8 cellular contexts compared by ENCODE assay signal in the genomic region with DNA sequence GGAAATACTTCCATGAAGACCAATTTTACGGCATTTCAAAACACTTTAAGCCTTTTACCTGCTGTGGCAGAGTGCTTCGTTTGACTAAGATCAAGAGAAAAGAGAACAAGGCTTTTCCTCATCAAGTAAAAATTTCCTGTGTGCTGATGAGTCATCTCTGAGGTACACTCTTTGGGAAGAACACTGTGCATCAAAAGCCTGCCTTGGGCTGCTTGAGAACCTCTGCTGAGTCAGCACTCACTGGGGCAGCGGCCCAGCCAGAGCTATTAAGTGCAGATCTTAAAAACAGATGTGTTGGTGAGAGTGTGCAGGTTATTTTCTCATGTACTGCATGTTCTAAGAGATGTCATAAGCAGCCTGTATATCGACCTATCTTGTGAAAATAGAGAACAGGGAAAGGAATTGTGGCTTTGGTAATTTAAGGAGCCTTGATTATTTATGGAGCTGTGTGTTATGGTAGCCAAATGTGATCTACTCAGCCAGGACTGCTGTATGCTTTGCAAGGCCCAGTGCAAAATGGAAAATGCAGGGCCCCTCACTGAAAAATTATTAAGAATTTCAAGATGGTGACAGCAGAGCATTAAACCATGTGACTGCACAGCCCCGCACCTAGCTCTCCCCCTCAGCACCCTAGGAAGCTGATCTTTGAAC.
DNase-seq lines count a peak whose midpoint lies in the region; ATAC-seq, FAIRE-seq and TF ChIP-seq lines count a peak whose summit lies in the region.

No MANE protein-coding gene starts in this region.

- TF ChIP-seq POLR2A in esophagus squamous epithelium (IDR thresholded peaks at IDR 0.05) = no peak
- no peak for TF ChIP-seq POLR2A in GM12892 (IDR thresholded peaks at IDR 0.05; ENCODE audit: low read depth, low read length)

- no peaks in the 10 kb centered on the region for H3K36me3 ChIP-seq in HAP-1 (replicated peaks)
- H3K36me3 ChIP-seq in esophagus squamous epithelium = peaks cover 0 to 4% (median 0%) of the 10 kb centered on the region in 3 donors

- in situ Hi-C loops in HAP-1 (cut with MboI; ENCODE audit: low sequenced_read_pairs) (loop anchor here (10.0 kb wide), 1 partner anchor 63 kb away; no protein-coding TSS in a partner anchor), GM13977 (cut with MboI; ENCODE audit: low pct_unique_long_range_greater_than_20kb, low sequenced_read_pairs, unreplicated experiment) (no loop called here)

- intact Hi-C loops in esophagus squamous epithelium (cut with DNase I) = no loop called here

- 42 to 54% methylated on average over 5 of the region's 5 CpGs for WGBS in esophagus squamous epithelium, 2 donors

- peak overlapping the region; percentile 81 for H3K27ac ChIP-seq in AG04450 (ENCODE audit: low read depth, low read length)
- H3K27ac ChIP-seq in esophagus squamous epithelium = peak overlapping the region; percentile 61 to 84 (median 63)

- H3K9me3 ChIP-seq in AG04450 (ENCODE audit: control insufficient read depth, insufficient read depth, low read length) (no peaks in the 10 kb centered on the region), HAP-1 (no peaks in the 10 kb centered on the region), esophagus squamous epithelium (no peaks in the 10 kb centered on the region)

- POLR2A ChIA-PET in AG04450 (lab: Yijun Ruan, JAX) = interaction anchor here (0.5 to 1.3 kb wide), 3 partner anchors 11 to 453 kb away, joined by 3 to 13 read pairs (median 4); no protein-coding TSS in a partner anchor

- H3K27me3 ChIP-seq in AG04450 (ENCODE audit: control insufficient read depth, insufficient read depth, low read length) (no peaks in the 10 kb centered on the region), HAP-1 (ENCODE audit: low read depth) (no peaks in the 10 kb centered on the region), esophagus squamous epithelium (no peaks in the 10 kb centered on the region)

- no peak for FAIRE-seq in GM12892 (lab: Jason Lieb, UNC)

- H3K4me3 ChIP-seq in AG04450 (ENCODE audit: low read depth, low read length) (no peak overlapping the region), HAP-1 (no peak overlapping the region), esophagus squamous epithelium (peak overlapping the region in 1 of 4 donors; percentile 13)

- ATAC-seq in SK-N-SH treated with all-trans-retinoic acid at 6 μM for 48 hours = peak; percentile 90

- DNase-seq in AG04450 (ENCODE audit: low read depth, low spot score) (peak; percentile 89), HAP-1 (ENCODE audit: low spot score in 2 of 2) (peak; percentile 29 to 57), esophagus squamous epithelium (lab: John Stamatoyannopoulos, UW) (no peak), occipital lobe (lab: John Stamatoyannopoulos, UW) (peak; percentile 26), germinal center (ENCODE audit: low spot score) (no peak), GM13977 (ENCODE audit: low spot score) (no peak), GM12892 (ENCODE audit: insufficient read length) (no peak)

- TF ChIP-seq CTCF in AG04450 (IDR thresholded peaks at IDR 0.05; ENCODE audit: low read depth, low read length) = no peak
- no peak for TF ChIP-seq CTCF in esophagus squamous epithelium (IDR thresholded peaks at IDR 0.05)
- TF ChIP-seq CTCF in GM13977 (IDR thresholded peaks at IDR 0.05; ENCODE audit: extremely low read depth, insufficient read depth, missing control alignments) = no peak

- peaks cover 40% of the 10 kb centered on the region for H3K4me1 ChIP-seq in HAP-1
- peaks cover 11 to 51% (median 20%) of the 10 kb centered on the region in 3 donors for H3K4me1 ChIP-seq in esophagus squamous epithelium

- CTCF ChIA-PET in AG04450 (lab: Charles Lee) = interaction anchor here (0.6 to 4.1 kb wide), 13 partner anchors 11 to 520 kb away, joined by 3 to 20 read pairs (median 3); no protein-coding TSS in a partner anchor

TF ChIP-seq in SK-N-SH treated with all-trans-retinoic acid at 6 μM for 48 hours, 23 proteins besides CTCF, POLR2A, EP300 and RAD21:
- TF ChIP-seq ISL1 (CRISPR knock-in tag; IDR thresholded peaks at IDR 0.05) = peak; percentile 88
- TF ChIP-seq, protein P1, sequence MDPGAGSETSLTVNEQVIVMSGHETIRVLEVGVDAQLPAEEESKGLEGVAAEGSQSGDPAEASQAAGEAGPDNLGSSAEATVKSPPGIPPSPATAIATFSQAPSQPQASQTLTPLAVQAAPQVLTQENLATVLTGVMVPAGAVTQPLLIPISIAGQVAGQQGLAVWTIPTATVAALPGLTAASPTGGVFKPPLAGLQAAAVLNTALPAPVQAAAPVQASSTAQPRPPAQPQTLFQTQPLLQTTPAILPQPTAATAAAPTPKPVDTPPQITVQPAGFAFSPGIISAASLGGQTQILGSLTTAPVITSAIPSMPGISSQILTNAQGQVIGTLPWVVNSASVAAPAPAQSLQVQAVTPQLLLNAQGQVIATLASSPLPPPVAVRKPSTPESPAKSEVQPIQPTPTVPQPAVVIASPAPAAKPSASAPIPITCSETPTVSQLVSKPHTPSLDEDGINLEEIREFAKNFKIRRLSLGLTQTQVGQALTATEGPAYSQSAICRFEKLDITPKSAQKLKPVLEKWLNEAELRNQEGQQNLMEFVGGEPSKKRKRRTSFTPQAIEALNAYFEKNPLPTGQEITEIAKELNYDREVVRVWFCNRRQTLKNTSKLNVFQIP (CRISPR knock-in tag; IDR thresholded peaks at IDR 0.05; ENCODE audit: borderline replicate concordance, low read depth) = no peak
- TF ChIP-seq, protein P2, sequence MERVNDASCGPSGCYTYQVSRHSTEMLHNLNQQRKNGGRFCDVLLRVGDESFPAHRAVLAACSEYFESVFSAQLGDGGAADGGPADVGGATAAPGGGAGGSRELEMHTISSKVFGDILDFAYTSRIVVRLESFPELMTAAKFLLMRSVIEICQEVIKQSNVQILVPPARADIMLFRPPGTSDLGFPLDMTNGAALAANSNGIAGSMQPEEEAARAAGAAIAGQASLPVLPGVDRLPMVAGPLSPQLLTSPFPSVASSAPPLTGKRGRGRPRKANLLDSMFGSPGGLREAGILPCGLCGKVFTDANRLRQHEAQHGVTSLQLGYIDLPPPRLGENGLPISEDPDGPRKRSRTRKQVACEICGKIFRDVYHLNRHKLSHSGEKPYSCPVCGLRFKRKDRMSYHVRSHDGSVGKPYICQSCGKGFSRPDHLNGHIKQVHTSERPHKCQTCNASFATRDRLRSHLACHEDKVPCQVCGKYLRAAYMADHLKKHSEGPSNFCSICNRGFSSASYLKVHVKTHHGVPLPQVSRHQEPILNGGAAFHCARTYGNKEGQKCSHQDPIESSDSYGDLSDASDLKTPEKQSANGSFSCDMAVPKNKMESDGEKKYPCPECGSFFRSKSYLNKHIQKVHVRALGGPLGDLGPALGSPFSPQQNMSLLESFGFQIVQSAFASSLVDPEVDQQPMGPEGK (CRISPR knock-in tag; IDR thresholded peaks at IDR 0.05; ENCODE audit: borderline replicate concordance) = peak; percentile 72; the same call in 1 of the 2 replicates
- peak; percentile 20; the same call in 1 of the 2 replicates for TF ChIP-seq ZC3H10 (CRISPR knock-in tag; IDR thresholded peaks at IDR 0.05)
- no peak for TF ChIP-seq PPARA (CRISPR knock-in tag; IDR thresholded peaks at IDR 0.05; ENCODE audit: borderline replicate concordance)
- 0 out of 2 replicates have a peak, but pooled peaks have one; percentile 17 for TF ChIP-seq TOX (CRISPR knock-in tag; IDR thresholded peaks at IDR 0.05; ENCODE audit: borderline replicate concordance)
TF ChIP-seq in SK-N-SH treated with all-trans-retinoic acid at 6 μM for 48 hours: peak in this region for 4.

Comparison
In these comparisons a context has a peak if more than half of its experiments do, and no peak if none do; other contexts are left out.
1. DNase-seq: peak in AG04450 (single experiment), HAP-1 (2 of 2) and occipital lobe (single experiment); none in esophagus squamous epithelium (single experiment), germinal center (single experiment), GM13977 (single experiment) and GM12892 (single experiment).